In genomic region chrX:76957485-76957884, GRCh38 we compare ENCODE assay signal across 3 cellular contexts.
"Had no signal": no experiment of that assay in that cellular context is flagged by ENCODE, and none has a peak within 500 bp of the region (broad histone marks: within the 10 kb centered on the region; RNA-seq: fewer than 3 reads in every experiment).

No MANE protein-coding gene starts in this region.

- DNase-seq: GDM1, GF-D8 had no signal

- H3K4me3 ChIP-seq: GM12878 had no signal
